In the genomic region with DNA sequence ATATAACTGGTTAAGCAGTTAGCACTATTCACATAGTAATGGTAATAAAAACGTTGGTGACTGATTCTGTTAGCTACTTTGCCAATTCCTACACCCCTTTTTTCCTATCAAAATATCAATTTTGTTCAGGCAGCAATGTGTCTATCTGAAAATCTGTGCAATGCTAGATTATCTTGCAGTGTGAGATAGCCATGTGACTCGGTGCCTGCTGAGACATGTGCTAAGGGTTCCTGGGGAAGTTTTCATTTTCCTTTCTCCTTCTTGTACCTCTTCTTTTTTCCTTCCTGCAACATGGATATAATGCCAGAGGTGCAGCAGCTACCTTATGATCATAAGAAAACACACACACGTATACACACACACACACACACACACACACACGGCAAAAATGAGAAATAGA, we compare ENCODE assay signal across 23 cellular contexts.
DNase-seq lines count a peak whose midpoint lies in the region; ATAC-seq and TF ChIP-seq lines count a peak whose summit lies in the region.
"Had no signal": no experiment of that assay in that cellular context is flagged by ENCODE, and none has a peak within 500 bp of the region (broad histone marks: within the 10 kb centered on the region; RNA-seq: fewer than 3 reads in every experiment).

No MANE protein-coding gene starts in this region.

- CTCF ChIA-PET in MCF 10A (lab: Yijun Ruan, JAX): interaction anchor here (0.7 to 11.6 kb wide), 7 partner anchors 119 to 846 kb away, joined by 3 to 154 read pairs (median 3); no protein-coding TSS in a partner anchor

- no peaks in the 10 kb centered on the region for H3K9me3 Mint-ChIP-seq in MCF 10A (ENCODE audit: unreplicated experiment)

- no peaks in the 10 kb centered on the region for H3K36me3 Mint-ChIP-seq in MCF 10A (ENCODE audit: insufficient read depth, unreplicated experiment)
- H3K36me3 Mint-ChIP-seq: CD4-positive, CD25-positive, alpha-beta regulatory T cell; IgD-negative memory B cell had no signal

- TF ChIP-seq POLR2A in breast epithelium (IDR thresholded peaks at IDR 0.05) (no peak), prostate gland (IDR thresholded peaks at IDR 0.05) (no peak)

- intact Hi-C loops in MCF 10A (cut with micrococcal nuclease): loop anchor here (5.0 to 10.0 kb wide), 2 partner anchors 403 to 604 kb away; no protein-coding TSS in a partner anchor
- intact Hi-C loops in breast epithelium (cut with DNase I; ENCODE audit: low total_unique reads): no loop called here
- intact Hi-C loops in prostate gland (cut with DNase I): no loop called here
- intact Hi-C loops in ascending aorta (cut with DNase I): no loop called here

- POLR2A ChIA-PET in MCF 10A (lab: Yijun Ruan, JAX): no interaction called here

- H3K36me3 ChIP-seq in breast epithelium: no peaks in the 10 kb centered on the region
- no peaks in the 10 kb centered on the region for H3K36me3 ChIP-seq in prostate gland
- no peaks in the 10 kb centered on the region for H3K36me3 ChIP-seq in ascending aorta
- H3K36me3 ChIP-seq: BLaER1 had no signal

- TF ChIP-seq CTCF in MCF 10A (IDR thresholded peaks at IDR 0.05; ENCODE audit: unreplicated experiment): no peak
- TF ChIP-seq CTCF in breast epithelium (IDR thresholded peaks at IDR 0.05): no peak
- TF ChIP-seq CTCF in prostate gland (IDR thresholded peaks at IDR 0.05): no peak
- no peak for TF ChIP-seq CTCF in ascending aorta (IDR thresholded peaks at IDR 0.05)

- H3K4me3 ChIP-seq in breast epithelium: no peak overlapping the region
- no peak overlapping the region for H3K4me3 ChIP-seq in prostate gland
- H3K4me3 ChIP-seq in ascending aorta: no peak overlapping the region
- H3K4me3 ChIP-seq: BLaER1 had no signal

- no peak overlapping the region for H3K4me3 Mint-ChIP-seq in MCF 10A (ENCODE audit: unreplicated experiment)
- H3K4me3 Mint-ChIP-seq: CD4-positive, CD25-positive, alpha-beta regulatory T cell; IgD-negative memory B cell had no signal

- H3K27ac ChIP-seq in breast epithelium (no peak overlapping the region), prostate gland (no peak overlapping the region), ascending aorta (no peak overlapping the region)
- H3K27ac ChIP-seq: BLaER1, KMS-11 had no signal

- H3K27me3 ChIP-seq in breast epithelium (no peaks in the 10 kb centered on the region), prostate gland (replicated peaks; ENCODE audit: insufficient read depth) (no peaks in the 10 kb centered on the region), ascending aorta (no peaks in the 10 kb centered on the region)
- H3K27me3 ChIP-seq: BLaER1 had no signal

- DNase-seq in MCF 10A (ENCODE audit: unreplicated experiment) (no peak), breast epithelium (ENCODE audit: low spot score in 2 of 2) (no peak), inferior parietal cortex (ENCODE audit: extremely low spot score) (peak; percentile 48), prostate gland (ENCODE audit: low spot score) (peak; percentile 13), NCI-H526 treated with DMSO at 0.1 percent for 48 hours (lab: John Stamatoyannopoulos, UW) (no peak), ascending aorta (ENCODE audit: low spot score in 2 of 2) (no peak)
- no peak for DNase-seq in stimulated activated CD8-positive, alpha-beta memory T cell treated with anti-CD3 and anti-CD28 coated beads, Interleukin-4, amount 100 ng/mL, for 48 hours
- DNase-seq: 8988T; CD4-positive, CD25-positive, alpha-beta regulatory T cell; DMS53; HCEC 1CT; NCI-H1092; NCI-H1436; NCI-H1930; NCI-H2107; NCI-H524; NCI-H774; SIG-M5; SK-N-SH had no signal

- no peak for ATAC-seq in GM19467 (IDR thresholded peaks at IDR 0.05; ENCODE audit: unreplicated experiment)

- no TSS peak for BruUV-seq in MCF 10A (replicated peaks; lab: Mats Ljungman, UMichigan)

- no peaks in the 10 kb centered on the region for H3K9me3 ChIP-seq in breast epithelium
- no peaks in the 10 kb centered on the region for H3K9me3 ChIP-seq in prostate gland
- H3K9me3 ChIP-seq in ascending aorta: no peaks in the 10 kb centered on the region
- H3K9me3 ChIP-seq: BLaER1, SK-N-SH had no signal

- H3K27me3 Mint-ChIP-seq in MCF 10A (ENCODE audit: insufficient read depth, unreplicated experiment): no peaks in the 10 kb centered on the region
- H3K27me3 Mint-ChIP-seq: CD4-positive, CD25-positive, alpha-beta regulatory T cell; IgD-negative memory B cell had no signal

- peaks cover 20% of the 10 kb centered on the region for H3K4me1 Mint-ChIP-seq in MCF 10A (ENCODE audit: insufficient read depth, unreplicated experiment)
- H3K4me1 Mint-ChIP-seq: CD4-positive, CD25-positive, alpha-beta regulatory T cell; IgD-negative memory B cell had no signal

- H3K4me1 ChIP-seq in breast epithelium (no peaks in the 10 kb centered on the region), prostate gland (replicated peaks) (no peaks in the 10 kb centered on the region), ascending aorta (no peaks in the 10 kb centered on the region)
- H3K4me1 ChIP-seq: BLaER1 had no signal

- H3K27ac Mint-ChIP-seq in MCF 10A (ENCODE audit: low read depth, unreplicated experiment): peak overlapping the region; percentile 36
- H3K27ac Mint-ChIP-seq: CD4-positive, CD25-positive, alpha-beta regulatory T cell; IgD-negative memory B cell had no signal

- WGBS in prostate gland: 26% methylated on average over 4 of the region's 4 CpGs

Comparison
In these comparisons a context has a peak if more than half of its experiments do, and no peak if none do; other contexts are left out.
1. DNase-seq: peak in inferior parietal cortex (single experiment) and prostate gland (single experiment); none in MCF 10A (single experiment), breast epithelium (0 of 2), stimulated activated CD8-positive, alpha-beta memory T cell treated with anti-CD3 and anti-CD28 coated beads, Interleukin-4, amount 100 ng/mL, for 48 hours (single experiment), NCI-H526 treated with DMSO at 0.1 percent for 48 hours (single experiment) and ascending aorta (0 of 2).